In the genomic region with DNA sequence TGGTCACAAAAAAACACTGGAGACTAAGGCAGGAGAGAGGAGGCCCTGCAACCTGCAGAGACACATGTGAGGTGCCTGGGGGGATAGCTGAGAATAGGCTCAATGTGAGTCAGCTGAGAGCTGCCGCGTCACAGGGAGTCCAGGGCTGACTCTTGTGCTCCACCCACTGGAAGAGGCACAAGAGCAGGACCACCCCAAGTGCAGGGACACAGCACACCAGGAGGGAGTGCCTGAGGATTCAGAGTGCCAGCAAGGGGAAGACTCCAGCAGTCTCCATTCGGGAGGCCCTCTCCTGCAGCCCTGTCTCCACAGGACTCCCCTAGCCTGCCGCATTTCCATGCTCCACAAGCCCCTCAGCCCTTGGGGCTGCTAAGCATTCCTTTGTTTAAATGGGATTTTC, we compare ENCODE assay signal across 8 cellular contexts.
DNase-seq lines count a peak whose midpoint lies in the region; ATAC-seq and TF ChIP-seq lines count a peak whose summit lies in the region.

No MANE protein-coding gene starts in this region.

- no peak overlapping the region for H3K27ac Mint-ChIP-seq in activated naive CD4-positive, alpha-beta T cell treated with anti-CD3 and anti-CD28 coated beads, Interleukin-2, amount 10 ng/mL, durations not matched to agents 7 days and 5 days
- no peak overlapping the region for H3K27ac Mint-ChIP-seq in activated B cell treated with CpG ODN at 0.5 μM for 24 hours
- peak overlapping the region in 1 of 2 donors; percentile 88 for H3K27ac Mint-ChIP-seq in stimulated activated naive CD8-positive, alpha-beta T cell treated with anti-CD3 and anti-CD28 coated beads, Interleukin-15, amount 100 ng/mL, for 72 hours

- no peak for TF ChIP-seq POLR2A in heart left ventricle (IDR thresholded peaks at IDR 0.05)

- no peaks in the 10 kb centered on the region for H3K9me3 Mint-ChIP-seq in activated naive CD4-positive, alpha-beta T cell treated with anti-CD3 and anti-CD28 coated beads, Interleukin-2, amount 10 ng/mL, durations not matched to agents 7 days and 5 days
- no peaks in the 10 kb centered on the region for H3K9me3 Mint-ChIP-seq in activated B cell treated with CpG ODN at 0.5 μM for 24 hours
- no peaks in the 10 kb centered on the region for H3K9me3 Mint-ChIP-seq in stimulated activated naive CD8-positive, alpha-beta T cell treated with anti-CD3 and anti-CD28 coated beads, Interleukin-15, amount 100 ng/mL, for 72 hours

- no peak overlapping the region for H3K27ac ChIP-seq in heart left ventricle

- intact Hi-C loops in activated B cell treated with CpG ODN at 0.5 μM for 24 hours (cut with micrococcal nuclease) = loop anchor here (1.0 to 5.0 kb wide), 3 partner anchors 159 to 362 kb away; a partner anchor contains a TSS
- intact Hi-C loops in heart left ventricle (cut with DNase I) = no loop called here

- WGBS in heart left ventricle, 4 donors = 58 to 77% (median 68%) methylated on average over 4 of the region's 4 CpGs

- no peaks in the 10 kb centered on the region for H3K4me1 ChIP-seq in heart left ventricle

- no peak for TF ChIP-seq CTCF in activated B cell treated with CpG ODN at 0.5 μM for 24 hours (IDR thresholded peaks at IDR 0.05)
- peak in 5 of 12 donors; percentile 8 to 21 (median 13) for TF ChIP-seq CTCF in heart left ventricle (IDR thresholded peaks at IDR 0.05)

- no peaks in the 10 kb centered on the region for H3K27me3 Mint-ChIP-seq in activated naive CD4-positive, alpha-beta T cell treated with anti-CD3 and anti-CD28 coated beads, Interleukin-2, amount 10 ng/mL, durations not matched to agents 7 days and 5 days
- no peaks in the 10 kb centered on the region for H3K27me3 Mint-ChIP-seq in activated B cell treated with CpG ODN at 0.5 μM for 24 hours
- no peaks in the 10 kb centered on the region for H3K27me3 Mint-ChIP-seq in stimulated activated naive CD8-positive, alpha-beta T cell treated with anti-CD3 and anti-CD28 coated beads, Interleukin-15, amount 100 ng/mL, for 72 hours

- POLR2A ChIA-PET in activated B cell treated with CpG ODN at 0.5 μM for 24 hours (lab: Charles Lee) = interaction anchor here (1.1 kb wide), 1 partner anchor 62 kb away, joined by 4 read pairs; no protein-coding TSS in a partner anchor

- ATAC-seq in activated B cell treated with CpG ODN at 0.5 μM for 24 hours (ENCODE audit: low read depth) = peak; percentile 57
- ATAC-seq in heart left ventricle = peak in 3 of 4 donors; percentile 53 to 62 (median 61)
- ATAC-seq in stimulated activated naive CD8-positive, alpha-beta T cell treated with anti-CD3 and anti-CD28 coated beads, Interleukin-15, amount 100 ng/mL, for 72 hours = peak; percentile 89
- no peak for ATAC-seq in HG02571 (IDR thresholded peaks at IDR 0.05; ENCODE audit: unreplicated experiment)
- ATAC-seq in GM19463 (IDR thresholded peaks at IDR 0.05; ENCODE audit: unreplicated experiment) = no peak

- peak; percentile 22 for DNase-seq in activated naive CD4-positive, alpha-beta T cell treated with Interleukin-2 at 50 U/mL for 16 hours
- no peak for DNase-seq in activated naive CD4-positive, alpha-beta T cell treated with anti-CD3 and anti-CD28 coated beads, Interleukin-2, amount 10 ng/mL, durations not matched to agents 7 days and 5 days
- no peak for DNase-seq in activated B cell treated with CpG ODN at 0.5 μM for 24 hours
- no peak for DNase-seq in heart left ventricle
- peak; percentile 22 to 56 for DNase-seq in stimulated activated naive CD8-positive, alpha-beta T cell treated with anti-CD3 and anti-CD28 coated beads, Interleukin-15, amount 100 ng/mL, for 72 hours
- no peak for DNase-seq in NCI-H2107 (lab: John Stamatoyannopoulos, UW)

- peaks cover 42% of the 10 kb centered on the region for H3K4me1 Mint-ChIP-seq in activated naive CD4-positive, alpha-beta T cell treated with anti-CD3 and anti-CD28 coated beads, Interleukin-2, amount 10 ng/mL, durations not matched to agents 7 days and 5 days
- H3K4me1 Mint-ChIP-seq in activated B cell treated with CpG ODN at 0.5 μM for 24 hours = no peaks in the 10 kb centered on the region
- peaks cover 53% of the 10 kb centered on the region for H3K4me1 Mint-ChIP-seq in stimulated activated naive CD8-positive, alpha-beta T cell treated with anti-CD3 and anti-CD28 coated beads, Interleukin-15, amount 100 ng/mL, for 72 hours

- no peaks in the 10 kb centered on the region for H3K9me3 ChIP-seq in heart left ventricle

- no peaks in the 10 kb centered on the region for H3K27me3 ChIP-seq in heart left ventricle

- no peak overlapping the region for H3K4me3 ChIP-seq in heart left ventricle

- CTCF ChIA-PET in activated naive CD4-positive, alpha-beta T cell treated with anti-CD3 and anti-CD28 coated beads, Interleukin-2, amount 10 ng/mL, durations not matched to agents 7 days and 5 days (lab: Charles Lee) = interaction anchor here (2.1 to 2.9 kb wide), 2 partner anchors 8 to 162 kb away, joined by 7 to 16 read pairs; no protein-coding TSS in a partner anchor
- CTCF ChIA-PET in activated B cell treated with CpG ODN at 0.5 μM for 24 hours (lab: Charles Lee) = interaction anchor here (0.7 to 1.6 kb wide), 6 partner anchors 9 to 367 kb away, joined by 3 to 7 read pairs (median 3); no protein-coding TSS in a partner anchor

- no peak overlapping the region for H3K4me3 Mint-ChIP-seq in activated naive CD4-positive, alpha-beta T cell treated with anti-CD3 and anti-CD28 coated beads, Interleukin-2, amount 10 ng/mL, durations not matched to agents 7 days and 5 days
- no peak overlapping the region for H3K4me3 Mint-ChIP-seq in activated B cell treated with CpG ODN at 0.5 μM for 24 hours
- peak overlapping the region in 1 of 2 donors; percentile 54 for H3K4me3 Mint-ChIP-seq in stimulated activated naive CD8-positive, alpha-beta T cell treated with anti-CD3 and anti-CD28 coated beads, Interleukin-15, amount 100 ng/mL, for 72 hours

- peaks cover 0 to 93% (median 70%) of the 10 kb centered on the region in 9 donors for H3K36me3 ChIP-seq in heart left ventricle

- peaks cover 45% of the 10 kb centered on the region for H3K36me3 Mint-ChIP-seq in activated naive CD4-positive, alpha-beta T cell treated with anti-CD3 and anti-CD28 coated beads, Interleukin-2, amount 10 ng/mL, durations not matched to agents 7 days and 5 days
- peaks cover 61% of the 10 kb centered on the region for H3K36me3 Mint-ChIP-seq in activated B cell treated with CpG ODN at 0.5 μM for 24 hours (ENCODE audit: low read depth)

Comparison
In these comparisons a context has a peak if more than half of its experiments do, and no peak if none do; other contexts are left out.
1. DNase-seq: peak in activated naive CD4-positive, alpha-beta T cell treated with Interleukin-2 at 50 U/mL for 16 hours (single experiment) and stimulated activated naive CD8-positive, alpha-beta T cell treated with anti-CD3 and anti-CD28 coated beads, Interleukin-15, amount 100 ng/mL, for 72 hours (2 of 2); none in activated naive CD4-positive, alpha-beta T cell treated with anti-CD3 and anti-CD28 coated beads, Interleukin-2, amount 10 ng/mL, durations not matched to agents 7 days and 5 days (single experiment), activated B cell treated with CpG ODN at 0.5 μM for 24 hours (single experiment), heart left ventricle (0 of 5) and NCI-H2107 (single experiment).
2. ATAC-seq: peak in activated B cell treated with CpG ODN at 0.5 μM for 24 hours (single experiment), heart left ventricle (3 of 4) and stimulated activated naive CD8-positive, alpha-beta T cell treated with anti-CD3 and anti-CD28 coated beads, Interleukin-15, amount 100 ng/mL, for 72 hours (single experiment); none in HG02571 (single experiment) and GM19463 (single experiment).